ENCODE assay signal across 8 cellular contexts in genomic region chr16:11914759-11915643, GRCh38. TPM values are rescaled to one million over a fixed set of nuclear protein-coding genes. Genes with fewer than 3 reads are reported as not detected.
DNase-seq lines count a peak whose midpoint lies in the region; ATAC-seq lines count a peak whose summit lies in the region.

No MANE protein-coding gene starts in this region.

- peaks cover 11 to 22% of the 10 kb centered on the region in 2 donors for H3K36me3 Mint-ChIP-seq in activated T-cell treated with anti-CD3 and anti-CD28 coated beads, Interleukin-2, amount 50 U/mL, for 72 hours (ENCODE audit: insufficient read depth in 2 of 2)
- H3K36me3 Mint-ChIP-seq in naive thymus-derived CD8-positive, alpha-beta T cell, result peaks cover 0 to 12% (median 0%) of the 10 kb centered on the region in 3 donors

- peaks cover 3% of the 10 kb centered on the region for H3K27me3 Mint-ChIP-seq in activated T-cell treated with anti-CD3 and anti-CD28 coated beads, Interleukin-2, amount 50 U/mL, for 72 hours (ENCODE audit: low read depth)
- H3K27me3 Mint-ChIP-seq in naive thymus-derived CD8-positive, alpha-beta T cell, result no peaks in the 10 kb centered on the region

- H3K4me3 Mint-ChIP-seq in activated T-cell treated with anti-CD3 and anti-CD28 coated beads, Interleukin-2, amount 50 U/mL, for 72 hours, result peak overlapping the region; percentile 90 to 100
- peak overlapping the region; percentile 88 to 99 (median 95) for H3K4me3 Mint-ChIP-seq in naive thymus-derived CD8-positive, alpha-beta T cell

- DNase-seq in DMS 273 (lab: John Stamatoyannopoulos, UW; ENCODE audit: unreplicated experiment), result peak; percentile 68
- no peak for DNase-seq in DMS 273 treated with DMSO at 0.1 percent for 48 hours (lab: John Stamatoyannopoulos, UW)
- peak; percentile 34 for DNase-seq in NCI-H146 treated with DMSO at 0.1 percent for 48 hours (lab: John Stamatoyannopoulos, UW; ENCODE audit: unreplicated experiment)
- peak; percentile 49 to 71 for DNase-seq in activated T-cell treated with anti-CD3 and anti-CD28 coated beads, Interleukin-2, amount 50 U/mL, for 72 hours
- peak; percentile 18 for DNase-seq in fibroblast of gingiva (ENCODE audit: low read depth)
- peak in 9 of 10 donors; percentile 2 to 39 (median 31) for DNase-seq in naive thymus-derived CD8-positive, alpha-beta T cell
- DNase-seq in substantia nigra (lab: John Stamatoyannopoulos, UW), result peak in 29 of 49 donors; percentile 3 to 74 (median 37)

- H3K27ac Mint-ChIP-seq in activated T-cell treated with anti-CD3 and anti-CD28 coated beads, Interleukin-2, amount 50 U/mL, for 72 hours, result peak overlapping the region; percentile 99
- H3K27ac Mint-ChIP-seq in naive thymus-derived CD8-positive, alpha-beta T cell, result peak overlapping the region; percentile 93 to 98 (median 97)

- peak overlapping the region; percentile 77 for H3K27ac ChIP-seq in substantia nigra (ENCODE audit: low read depth, low read length, poor library complexity, severe bottlenecking)

- H3K9me3 Mint-ChIP-seq in activated T-cell treated with anti-CD3 and anti-CD28 coated beads, Interleukin-2, amount 50 U/mL, for 72 hours, result no peaks in the 10 kb centered on the region
- H3K9me3 Mint-ChIP-seq in naive thymus-derived CD8-positive, alpha-beta T cell, result no peaks in the 10 kb centered on the region

- POLR2A ChIA-PET in naive thymus-derived CD8-positive, alpha-beta T cell (lab: Charles Lee), result interaction anchor here (0.7 to 2.2 kb wide), 9 partner anchors 8 to 865 kb away, joined by 3 to 14 read pairs (median 6); partner anchors contain the start of genes RSL1D1 and SNX29

- ATAC-seq in HG02623 (IDR thresholded peaks at IDR 0.05; ENCODE audit: unreplicated experiment), result peak; percentile 24
- ATAC-seq in activated T-cell treated with anti-CD3 and anti-CD28 coated beads, Interleukin-2, amount 50 U/mL, for 72 hours (replicated peaks in 1 of 2), result peak; percentile 19 to 37
- peak in 1 of 2 donors; percentile 9 for ATAC-seq in naive thymus-derived CD8-positive, alpha-beta T cell

- H3K4me1 Mint-ChIP-seq in activated T-cell treated with anti-CD3 and anti-CD28 coated beads, Interleukin-2, amount 50 U/mL, for 72 hours (ENCODE audit: low read depth), result peaks cover 54% of the 10 kb centered on the region
- H3K4me1 Mint-ChIP-seq in naive thymus-derived CD8-positive, alpha-beta T cell, result peaks cover 22 to 49% (median 42%) of the 10 kb centered on the region in 4 donors

RNA-seq across cellular contexts. Expression of gene GSPT1, which starts 0.8 kb away (rescaled TPM):
- total RNA-seq in activated T-cell treated with anti-CD3 and anti-CD28 coated beads, Interleukin-2, amount 50 U/mL, for 72 hours, result 100 to 1,000 TPM; 174 to 183 TPM
- total RNA-seq in naive thymus-derived CD8-positive, alpha-beta T cell, result 100 to 1,000 TPM in 1 of 2 experiments, 10 to 100 TPM in 1; 86.2 to 102 TPM
- 10 to 100 TPM; 64.0 to 91.1 (median 65.9) TPM for polyA plus RNA-seq in naive thymus-derived CD8-positive, alpha-beta T cell

RNA-seq across cellular contexts. Expression of gene NPIPB2, which starts 26.8 kb away (rescaled TPM):
- 10 to 100 TPM; 13.3 to 17.3 TPM for total RNA-seq in activated T-cell treated with anti-CD3 and anti-CD28 coated beads, Interleukin-2, amount 50 U/mL, for 72 hours
- 10 to 100 TPM; 18.0 to 24.5 TPM for total RNA-seq in naive thymus-derived CD8-positive, alpha-beta T cell
- polyA plus RNA-seq in naive thymus-derived CD8-positive, alpha-beta T cell, result 1 to 10 TPM in 2 of 3 donors, not detected in 1; 1.1 to 2.5 TPM

RNA-seq across cellular contexts. Expression of gene TNFRSF17, which starts 50.0 kb away (rescaled TPM):
- not detected for total RNA-seq in activated T-cell treated with anti-CD3 and anti-CD28 coated beads, Interleukin-2, amount 50 U/mL, for 72 hours
- total RNA-seq in naive thymus-derived CD8-positive, alpha-beta T cell, result 1 to 10 TPM in 1 of 2 experiments, under 1 TPM in 1; 0.63 to 1.2 TPM
- polyA plus RNA-seq in naive thymus-derived CD8-positive, alpha-beta T cell, result under 1 TPM in 1 of 3 donors, not detected in 2; 0.20 TPM
